In the genomic region with DNA sequence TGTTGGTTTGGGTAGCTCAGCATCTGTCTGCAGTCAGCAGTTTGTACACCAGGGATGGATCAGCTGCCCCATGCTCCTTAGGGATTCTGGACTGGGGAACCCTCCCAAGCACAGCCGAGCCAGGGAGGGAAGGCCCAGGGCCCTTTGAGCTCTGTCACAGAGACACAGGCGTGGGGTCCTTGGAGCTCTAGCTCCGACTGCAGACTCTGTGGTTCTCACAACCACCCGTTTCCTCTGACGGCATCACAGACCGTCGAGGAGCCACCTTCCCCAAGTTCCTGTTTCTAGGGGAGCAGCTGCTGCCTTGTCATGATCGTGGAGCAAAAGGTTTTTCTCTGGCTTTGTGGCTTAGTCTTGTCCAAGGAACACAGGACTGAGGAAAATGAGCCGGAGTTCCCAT, we compare ENCODE assay signal across 8 cellular contexts.
DNase-seq lines count a peak whose midpoint lies in the region; ATAC-seq and TF ChIP-seq lines count a peak whose summit lies in the region.

A gene with protein sequence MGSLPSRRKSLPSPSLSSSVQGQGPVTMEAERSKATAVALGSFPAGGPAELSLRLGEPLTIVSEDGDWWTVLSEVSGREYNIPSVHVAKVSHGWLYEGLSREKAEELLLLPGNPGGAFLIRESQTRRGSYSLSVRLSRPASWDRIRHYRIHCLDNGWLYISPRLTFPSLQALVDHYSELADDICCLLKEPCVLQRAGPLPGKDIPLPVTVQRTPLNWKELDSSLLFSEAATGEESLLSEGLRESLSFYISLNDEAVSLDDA (minus strand): TSS at position 199 of the 400 bp plus-strand sequence. CDS start 4,861 bp downstream, outside the sequence.

- H3K4me1 Mint-ChIP-seq in T-helper 2 cell treated with Interferon-gamma antibody and Interleukin-4, amounts not matched to agents 5 μg/mL and 100 μg/mL, for 36 hours (ENCODE audit: low read depth), result peaks cover 35% of the 10 kb centered on the region

- peaks cover 32% of the 10 kb centered on the region for H3K36me3 Mint-ChIP-seq in T-helper 2 cell treated with Interferon-gamma antibody and Interleukin-4, amounts not matched to agents 5 μg/mL and 100 μg/mL, for 36 hours (ENCODE audit: low read depth)

- DNase-seq in GM10266 (ENCODE audit: extremely low spot score), result peak; percentile 68
- DNase-seq in T-helper 2 cell treated with Interferon-gamma antibody and Interleukin-4, amounts not matched to agents 5 μg/mL and 100 μg/mL, for 36 hours (ENCODE audit: low spot score), result peak; percentile 60
- peak; percentile 31 for DNase-seq in activated naive CD8-positive, alpha-beta T cell treated with anti-CD3 and anti-CD28 coated beads, Interleukin-2, amount 50 U/mL, for 16 hours (ENCODE audit: low read depth, low spot score)
- DNase-seq in stimulated activated CD4-positive, alpha-beta T cell treated with anti-CD3 and anti-CD28 coated beads, Interleukin-1b, Interleukin-23, amount 100 ng/mL, for 48 hours, result peak; percentile 66
- no peak for DNase-seq in NCI-H82 treated with DMSO at 0.1 percent for 48 hours (lab: John Stamatoyannopoulos, UW; ENCODE audit: unreplicated experiment)

- peak within 1 kb of the TSS; percentile 99 for H3K4me3 Mint-ChIP-seq in T-helper 2 cell treated with Interferon-gamma antibody and Interleukin-4, amounts not matched to agents 5 μg/mL and 100 μg/mL, for 36 hours

- ATAC-seq in GM19455 (IDR thresholded peaks at IDR 0.05; ENCODE audit: unreplicated experiment) (no peak), GM18861 (IDR thresholded peaks at IDR 0.05; ENCODE audit: unreplicated experiment) (no peak), HG03442 (IDR thresholded peaks at IDR 0.05; ENCODE audit: unreplicated experiment) (no peak)

- no peak for TF ChIP-seq CTCF in GM10266 (IDR thresholded peaks at IDR 0.05; ENCODE audit: control insufficient read depth, insufficient read depth, low read depth, missing control alignments)

- no peaks in the 10 kb centered on the region for H3K27me3 Mint-ChIP-seq in T-helper 2 cell treated with Interferon-gamma antibody and Interleukin-4, amounts not matched to agents 5 μg/mL and 100 μg/mL, for 36 hours (ENCODE audit: low read depth)

- H3K27ac Mint-ChIP-seq in T-helper 2 cell treated with Interferon-gamma antibody and Interleukin-4, amounts not matched to agents 5 μg/mL and 100 μg/mL, for 36 hours, result peak within 1 kb of the TSS; percentile 97

- H3K9me3 Mint-ChIP-seq in T-helper 2 cell treated with Interferon-gamma antibody and Interleukin-4, amounts not matched to agents 5 μg/mL and 100 μg/mL, for 36 hours, result no peaks in the 10 kb centered on the region
